Comparison of ENCODE assay signal across 1 cellular context in the genomic region with DNA sequence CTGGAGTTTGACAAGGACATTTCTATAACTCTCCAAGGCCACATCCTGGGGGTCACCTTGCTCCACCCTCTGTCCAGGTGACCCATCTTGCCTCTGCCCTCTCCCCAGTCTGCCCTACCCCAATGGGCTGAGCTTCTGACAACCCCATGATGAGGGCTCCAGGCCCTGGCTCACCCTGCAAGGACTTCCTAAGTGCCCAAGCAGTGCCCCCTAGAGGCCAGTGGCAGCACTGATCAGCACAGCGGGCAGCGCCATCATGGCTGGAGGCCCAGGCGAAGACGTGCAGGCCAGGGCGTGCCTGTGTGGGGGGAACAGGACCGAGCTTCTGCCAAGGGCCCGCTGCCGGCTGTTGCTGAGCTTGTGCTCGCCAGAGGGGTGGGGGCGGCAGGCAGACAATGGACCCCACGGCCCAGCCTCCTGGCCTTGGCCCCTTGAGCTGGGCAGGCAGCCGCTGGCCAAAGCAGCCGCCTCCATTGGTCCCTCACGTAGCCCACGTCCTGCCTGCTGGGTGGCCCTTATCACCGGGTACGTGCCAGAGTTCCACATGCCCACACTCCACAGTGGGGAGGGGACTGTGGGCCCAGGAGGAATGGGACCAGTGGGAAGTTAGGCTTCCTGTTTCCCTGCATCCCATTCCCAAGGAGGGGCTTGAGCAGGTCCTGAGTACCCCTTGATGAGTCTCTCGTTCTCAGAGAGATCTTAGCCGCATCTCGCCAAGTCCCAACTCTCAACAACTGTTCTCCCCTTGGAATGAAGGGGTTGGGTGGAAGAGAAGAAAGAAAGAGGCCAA.
A peak's percentile ranks its signal among the peaks of the same experiment; 100 is the strongest.
TF ChIP-seq lines count a peak whose summit lies in the region.

No MANE protein-coding gene starts in this region.

TF ChIP-seq in H1, 55 proteins besides CTCF, POLR2A, EP300 and RAD21:
- no peak for TF ChIP-seq KDM5A (IDR thresholded peaks at IDR 0.05; ENCODE audit: low read length)
- TF ChIP-seq, protein P1, sequence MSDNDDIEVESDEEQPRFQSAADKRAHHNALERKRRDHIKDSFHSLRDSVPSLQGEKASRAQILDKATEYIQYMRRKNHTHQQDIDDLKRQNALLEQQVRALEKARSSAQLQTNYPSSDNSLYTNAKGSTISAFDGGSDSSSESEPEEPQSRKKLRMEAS (IDR thresholded peaks at IDR 0.05): peak; percentile 72
- TF ChIP-seq, protein P2, sequence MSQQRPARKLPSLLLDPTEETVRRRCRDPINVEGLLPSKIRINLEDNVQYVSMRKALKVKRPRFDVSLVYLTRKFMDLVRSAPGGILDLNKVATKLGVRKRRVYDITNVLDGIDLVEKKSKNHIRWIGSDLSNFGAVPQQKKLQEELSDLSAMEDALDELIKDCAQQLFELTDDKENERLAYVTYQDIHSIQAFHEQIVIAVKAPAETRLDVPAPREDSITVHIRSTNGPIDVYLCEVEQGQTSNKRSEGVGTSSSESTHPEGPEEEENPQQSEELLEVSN (IDR thresholded peaks at IDR 0.05): no peak
- peak in 1 of 2 experiments; percentile 64; a peak in 1 of 4 replicates for TF ChIP-seq SIN3A (conservative IDR thresholded peaks at IDR 0.05 in 1 of 2, IDR thresholded peaks at IDR 0.05 in 1 of 2; ENCODE audit: low read depth in 1 of 2, low read length in 2 of 2)
- TF ChIP-seq YY1 (IDR thresholded peaks at IDR 0.05; ENCODE audit: low read depth, low read length): peak; percentile 93
- TF ChIP-seq CBX8 (IDR thresholded peaks at IDR 0.05; ENCODE audit: borderline replicate concordance, low read depth, low read length): no peak
- TF ChIP-seq TEAD4 (IDR thresholded peaks at IDR 0.05; ENCODE audit: low read depth, low read length): no peak
- TF ChIP-seq NANOG (IDR thresholded peaks at IDR 0.05; ENCODE audit: insufficient read depth, low read depth, low read length, poor library complexity, severe bottlenecking): peak; percentile 50
- no peak for TF ChIP-seq CHD2 (IDR thresholded peaks at IDR 0.05; ENCODE audit: low read length)
- 0 out of 2 replicates have a peak, but pooled peaks have one; percentile 23 for TF ChIP-seq TAF1 (IDR thresholded peaks at IDR 0.05; ENCODE audit: low read depth, low read length)
- no peak for TF ChIP-seq PHF8 (conservative IDR thresholded peaks at IDR 0.05; ENCODE audit: low read depth, low read length)
- no peak for TF ChIP-seq SIX5 (IDR thresholded peaks at IDR 0.05; ENCODE audit: low read depth, low read length)
- no peak for TF ChIP-seq CHD1 (IDR thresholded peaks at IDR 0.05; ENCODE audit: low read depth, low read length)
- TF ChIP-seq HDAC6 (IDR thresholded peaks at IDR 0.05; ENCODE audit: low read depth, low read length): no peak
